Comparison of ENCODE assay signal across 15 cellular contexts in genomic region chr2:69499966-69500365, GRCh38.
DNase-seq lines count a peak whose midpoint lies in the region; ATAC-seq, FAIRE-seq and TF ChIP-seq lines count a peak whose summit lies in the region.
"Had no signal": no experiment of that assay in that cellular context is flagged by ENCODE, and none has a peak within 500 bp of the region (broad histone marks: within the 10 kb centered on the region; RNA-seq: fewer than 3 reads in every experiment).

No MANE protein-coding gene starts in this region.

- no peak overlapping the region for H4K5ac ChIP-seq in IMR-90 (ENCODE audit: low read depth, low read length)

- H2BK5ac ChIP-seq in IMR-90 (ENCODE audit: low read depth, low read length, poor library complexity, severe bottlenecking) = no peak overlapping the region

- POLR2A ChIA-PET in IMR-90 (lab: Charles Lee; ENCODE audit: unreplicated experiment) = no interaction called here

- H3K79me1 ChIP-seq in IMR-90 (ENCODE audit: low read depth in 1 of 2, low read length in 2 of 2) = peaks cover 12 to 21% of the 10 kb centered on the region in 2 experiments; a peak in 3 of 4 replicates

- H3K4me2 ChIP-seq in IMR-90 (ENCODE audit: low read depth, low read length) = no peak overlapping the region

- no peak overlapping the region for H3K4me3 ChIP-seq in IMR-90 (ENCODE audit: insufficient read depth, low read depth, low read length)
- H3K4me3 ChIP-seq: uterus had no signal

- H2AK5ac ChIP-seq in IMR-90 (ENCODE audit: low read depth, low read length) = no peak overlapping the region

- intact Hi-C loops in IMR-90 (cut with micrococcal nuclease) = loop anchor here (5.0 kb wide), 1 partner anchor 142 kb away; the partner anchor contains the start of gene AAK1

- CTCF ChIA-PET in IMR-90 (lab: Yijun Ruan, JAX) = no interaction called here

- H2BK20ac ChIP-seq in IMR-90 (ENCODE audit: low read depth, low read length) = no peak overlapping the region

- FAIRE-seq in H54 (lab: Jason Lieb, UNC) = no peak
- FAIRE-seq: endometrium had no signal

- dilution Hi-C loops in IMR-90 (cut with HindIII; ENCODE audit: low sequenced_read_pairs, unreplicated experiment) = no loop called here

- no CpG with 5 or more reads among the region's 3 CpGs for WGBS in IMR-90 (ENCODE audit: extremely low coverage in 2 of 2, insufficient read length in 1 of 2), 2 experiments

- H3K36me3 Mint-ChIP-seq in activated T-cell treated with anti-CD3 and anti-CD28 coated beads, Interleukin-2, amount 50 U/mL, for 4 hours (ENCODE audit: insufficient read depth) = peaks cover 19% of the 10 kb centered on the region
- peaks cover 8% of the 10 kb centered on the region for H3K36me3 Mint-ChIP-seq in activated naive CD8-positive, alpha-beta T cell
- peaks cover 95% of the 10 kb centered on the region for H3K36me3 Mint-ChIP-seq in stimulated activated effector memory CD8-positive, alpha-beta T cell treated with anti-CD3 and anti-CD28 coated beads, Interleukin-12 subunit alpha, Interleukin-12 subunit beta, amount 100 ng/mL, for 72 hours
- H3K36me3 Mint-ChIP-seq in nephron progenitor cell (ENCODE audit: low read depth) = peaks cover 22% of the 10 kb centered on the region

- TF ChIP-seq CTCF in IMR-90 (conservative IDR thresholded peaks at IDR 0.05; ENCODE audit: low read depth, low read length) = no peak
- no peak for TF ChIP-seq CTCF in nephron progenitor cell (IDR thresholded peaks at IDR 0.05)

- no peak overlapping the region for H3K14ac ChIP-seq in IMR-90 (replicated peaks; ENCODE audit: low read depth, low read length)

- TF ChIP-seq RAD21 in IMR-90 (IDR thresholded peaks at IDR 0.05; ENCODE audit: low read length) = no peak

- DNase-seq in activated T-cell treated with anti-CD3 and anti-CD28 coated beads, Interleukin-2, amount 50 U/mL, for 4 hours = no peak
- DNase-seq in activated T-cell treated with anti-CD3 and anti-CD28 coated beads, Interleukin-2, amount 50 U/mL, for 1 hour = no peak
- DNase-seq in IMR-90 (peak; percentile 21), H54 (ENCODE audit: insufficient read length, low spot score) (no peak), nephron progenitor cell (no peak)
- DNase-seq in stimulated activated effector memory CD8-positive, alpha-beta T cell treated with anti-CD3 and anti-CD28 coated beads, Interleukin-12 subunit alpha, Interleukin-12 subunit beta, amount 100 ng/mL, for 72 hours (ENCODE audit: low spot score in 2 of 2) = no peak
- no peak for DNase-seq in stimulated activated CD4-positive, alpha-beta T cell treated with anti-CD3 and anti-CD28 coated beads, Interleukin-2, amount 100 ng/mL, for 24 hours
- DNase-seq: NCI-H187, NCI-H446 treated with DMSO at 0.1 percent for 48 hours, nucleus accumbens, right cardiac atrium, SHP77 treated with DMSO at 0.1 percent for 48 hours, uterus had no signal

- peaks cover 29% of the 10 kb centered on the region for H3K36me3 ChIP-seq in IMR-90 (ENCODE audit: control insufficient read depth, insufficient read depth, low read length)
- H3K36me3 ChIP-seq: uterus had no signal

- H4K91ac ChIP-seq in IMR-90 (ENCODE audit: insufficient read depth, low read depth, low read length) = no peak overlapping the region

- no peaks in the 10 kb centered on the region for H3K9me3 Mint-ChIP-seq in activated T-cell treated with anti-CD3 and anti-CD28 coated beads, Interleukin-2, amount 50 U/mL, for 4 hours
- H3K9me3 Mint-ChIP-seq in activated naive CD8-positive, alpha-beta T cell (ENCODE audit: low read depth) = no peaks in the 10 kb centered on the region
- H3K9me3 Mint-ChIP-seq in stimulated activated effector memory CD8-positive, alpha-beta T cell treated with anti-CD3 and anti-CD28 coated beads, Interleukin-12 subunit alpha, Interleukin-12 subunit beta, amount 100 ng/mL, for 72 hours = no peaks in the 10 kb centered on the region
- H3K9me3 Mint-ChIP-seq in nephron progenitor cell = no peaks in the 10 kb centered on the region

- H3K9me1 ChIP-seq in IMR-90 (ENCODE audit: insufficient read depth, low read length) = peaks cover 10% of the 10 kb centered on the region

- TF ChIP-seq POLR2A in IMR-90 (IDR thresholded peaks at IDR 0.05; ENCODE audit: low read depth, low read length) = no peak
- no peak for TF ChIP-seq POLR2A in H54 (IDR thresholded peaks at IDR 0.05; ENCODE audit: low read depth, low read length)

- no peak overlapping the region for H3K4ac ChIP-seq in IMR-90 (ENCODE audit: low read depth, low read length)

- H4K20me1 ChIP-seq in IMR-90 (ENCODE audit: insufficient read depth, low read length) = no peaks in the 10 kb centered on the region

- no peaks in the 10 kb centered on the region for H3K27me3 Mint-ChIP-seq in activated T-cell treated with anti-CD3 and anti-CD28 coated beads, Interleukin-2, amount 50 U/mL, for 4 hours (ENCODE audit: low read depth)
- H3K27me3 Mint-ChIP-seq in activated naive CD8-positive, alpha-beta T cell = no peaks in the 10 kb centered on the region
- H3K27me3 Mint-ChIP-seq in nephron progenitor cell (ENCODE audit: low read depth, poor library complexity) = peaks cover 5% of the 10 kb centered on the region

- no peaks in the 10 kb centered on the region for H3K27me3 ChIP-seq in IMR-90 (ENCODE audit: control insufficient read depth, insufficient read depth, low read length)
- H3K27me3 ChIP-seq: uterus had no signal

- no peak overlapping the region for H3K9ac ChIP-seq in IMR-90 (ENCODE audit: low read depth, low read length)

- H2BK15ac ChIP-seq in IMR-90 (ENCODE audit: low read depth, low read length) = no peak overlapping the region

- in situ Hi-C loops in IMR-90 (cut with MboI; ENCODE audit: low sequenced_read_pairs) = no loop called here

- H3K4me3 Mint-ChIP-seq in activated T-cell treated with anti-CD3 and anti-CD28 coated beads, Interleukin-2, amount 50 U/mL, for 4 hours = peak overlapping the region; percentile 52
- peak overlapping the region; percentile 64 for H3K4me3 Mint-ChIP-seq in activated naive CD8-positive, alpha-beta T cell
- no peak overlapping the region for H3K4me3 Mint-ChIP-seq in stimulated activated effector memory CD8-positive, alpha-beta T cell treated with anti-CD3 and anti-CD28 coated beads, Interleukin-12 subunit alpha, Interleukin-12 subunit beta, amount 100 ng/mL, for 72 hours
- no peak overlapping the region for H3K4me3 Mint-ChIP-seq in nephron progenitor cell

- H2BK120ac ChIP-seq in IMR-90 (ENCODE audit: low read depth, low read length) = no peak overlapping the region

- no peak overlapping the region for H4K8ac ChIP-seq in IMR-90 (ENCODE audit: low read depth in 2 of 2, low read length in 2 of 2)

- H2AFZ ChIP-seq in IMR-90 (replicated peaks; ENCODE audit: low read length, poor library complexity) = no peak overlapping the region

- H3K18ac ChIP-seq in IMR-90 (ENCODE audit: low read depth, low read length) = no peak overlapping the region

- no peak overlapping the region for H3K56ac ChIP-seq in IMR-90 (ENCODE audit: extremely low read depth, insufficient read depth, low read length)

- no peaks in the 10 kb centered on the region for H3K9me3 ChIP-seq in IMR-90 (ENCODE audit: control insufficient read depth, insufficient read depth, low read length)
- H3K9me3 ChIP-seq: uterus had no signal

- H2AK9ac ChIP-seq in IMR-90 (replicated peaks; ENCODE audit: low read depth, low read length, poor library complexity) = no peak overlapping the region

- H3K23ac ChIP-seq in IMR-90 (ENCODE audit: low read depth, low read length) = no peak overlapping the region

- ATAC-seq in activated T-cell treated with anti-CD3 and anti-CD28 coated beads, Interleukin-2, amount 50 U/mL, for 4 hours = peak in 1 of 2 donors; percentile 27
- peak; percentile 21; the same call in 1 of the 2 replicates for ATAC-seq in IMR-90 (ENCODE audit: low read depth)
- no peak for ATAC-seq in stimulated activated effector memory CD8-positive, alpha-beta T cell treated with anti-CD3 and anti-CD28 coated beads, Interleukin-12 subunit alpha, Interleukin-12 subunit beta, amount 100 ng/mL, for 72 hours
- ATAC-seq: right cardiac atrium had no signal

- H3K27ac Mint-ChIP-seq in activated naive CD8-positive, alpha-beta T cell = peak overlapping the region; percentile 93
- H3K27ac Mint-ChIP-seq in stimulated activated effector memory CD8-positive, alpha-beta T cell treated with anti-CD3 and anti-CD28 coated beads, Interleukin-12 subunit alpha, Interleukin-12 subunit beta, amount 100 ng/mL, for 72 hours = peak overlapping the region; percentile 70
- no peak overlapping the region for H3K27ac Mint-ChIP-seq in nephron progenitor cell

- 0 out of 2 replicates have a peak, but pooled peaks cover 2% of the 10 kb centered on the region for H3K4me1 ChIP-seq in IMR-90 (ENCODE audit: control insufficient read depth, insufficient read depth, low read length)
- H3K4me1 ChIP-seq: uterus had no signal

- no peak overlapping the region; the same call in 1 of the 2 replicates for H3K27ac ChIP-seq in IMR-90 (ENCODE audit: insufficient read depth, low read length)
- H3K27ac ChIP-seq: uterus had no signal

- H3K4me1 Mint-ChIP-seq in activated T-cell treated with anti-CD3 and anti-CD28 coated beads, Interleukin-2, amount 50 U/mL, for 4 hours (ENCODE audit: low read depth) = peaks cover 23% of the 10 kb centered on the region
- H3K4me1 Mint-ChIP-seq in activated naive CD8-positive, alpha-beta T cell (ENCODE audit: low read depth) = peaks cover 33% of the 10 kb centered on the region
- H3K4me1 Mint-ChIP-seq in stimulated activated effector memory CD8-positive, alpha-beta T cell treated with anti-CD3 and anti-CD28 coated beads, Interleukin-12 subunit alpha, Interleukin-12 subunit beta, amount 100 ng/mL, for 72 hours = peaks cover 7% of the 10 kb centered on the region
- H3K4me1 Mint-ChIP-seq in nephron progenitor cell = no peaks in the 10 kb centered on the region

- no TSS peak for BruUV-seq in IMR-90 (replicated peaks; lab: Mats Ljungman, UMichigan)

TF ChIP-seq in IMR-90, 13 proteins besides CTCF, POLR2A, EP300 and RAD21 (continues in another document):
- TF ChIP-seq RCOR1 (IDR thresholded peaks at IDR 0.05; ENCODE audit: insufficient replicate concordance, low read length) (no peak), MXI1 (IDR thresholded peaks at IDR 0.05; ENCODE audit: borderline replicate concordance, low read depth, low read length) (no peak)
- TF ChIP-seq, protein P1, sequence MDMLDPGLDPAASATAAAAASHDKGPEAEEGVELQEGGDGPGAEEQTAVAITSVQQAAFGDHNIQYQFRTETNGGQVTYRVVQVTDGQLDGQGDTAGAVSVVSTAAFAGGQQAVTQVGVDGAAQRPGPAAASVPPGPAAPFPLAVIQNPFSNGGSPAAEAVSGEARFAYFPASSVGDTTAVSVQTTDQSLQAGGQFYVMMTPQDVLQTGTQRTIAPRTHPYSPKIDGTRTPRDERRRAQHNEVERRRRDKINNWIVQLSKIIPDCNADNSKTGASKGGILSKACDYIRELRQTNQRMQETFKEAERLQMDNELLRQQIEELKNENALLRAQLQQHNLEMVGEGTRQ (IDR thresholded peaks at IDR 0.05; ENCODE audit: low read depth, low read length) = no peak

Comparison
In these comparisons a context has a peak if more than half of its experiments do, and no peak if none do; other contexts are left out.
1. H3K4me3 Mint-ChIP-seq: peak in activated T-cell treated with anti-CD3 and anti-CD28 coated beads, Interleukin-2, amount 50 U/mL, for 4 hours (single experiment) and activated naive CD8-positive, alpha-beta T cell (single experiment); none in stimulated activated effector memory CD8-positive, alpha-beta T cell treated with anti-CD3 and anti-CD28 coated beads, Interleukin-12 subunit alpha, Interleukin-12 subunit beta, amount 100 ng/mL, for 72 hours (single experiment) and nephron progenitor cell (single experiment).